ENCODE assay signal across 26 cellular contexts in the genomic region with DNA sequence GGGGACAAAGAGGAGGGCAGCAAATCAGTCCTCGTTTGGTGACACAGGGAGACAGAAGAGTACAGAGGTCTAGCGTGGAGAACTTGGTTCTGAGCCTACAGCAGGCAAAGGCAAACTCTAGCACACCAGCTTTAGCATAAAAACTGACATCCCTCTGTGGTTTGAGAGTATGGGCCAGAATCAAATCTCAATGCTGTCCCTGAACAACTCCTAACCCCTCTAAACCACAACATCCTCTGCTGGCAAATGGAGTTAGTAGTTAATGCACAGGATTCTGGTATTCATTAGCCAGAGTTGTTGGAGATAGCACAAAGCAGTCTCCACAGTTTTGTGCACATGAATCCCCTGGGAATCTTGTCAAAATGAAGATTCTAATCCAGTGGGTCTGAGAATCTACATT.
"Had no signal": no experiment of that assay in that cellular context is flagged by ENCODE, and none has a peak within 500 bp of the region (broad histone marks: within the 10 kb centered on the region; RNA-seq: fewer than 3 reads in every experiment).

No MANE protein-coding gene starts in this region.

- FAIRE-seq: endometrium had no signal

- H3K4me3 ChIP-seq: body of pancreas, cardiac muscle cell, hepatocyte, left lung, lung, sigmoid colon, testis had no signal

- DNase-seq: activated CD4-positive, alpha-beta T cell treated with anti-CD3 and anti-CD28 coated beads for 4 hours; activated CD4-positive, alpha-beta T cell treated with anti-CD3 and anti-CD28 coated beads, Interleukin-2, amount 50 U/mL, for 48 hours; activated CD4-positive, CD25-positive, alpha-beta regulatory T cell; activated CD8-positive, alpha-beta memory T cell treated with anti-CD3 and anti-CD28 coated beads, Interleukin-2, amount 50 U/mL, for 48 hours; activated naive CD4-positive, alpha-beta T cell treated with Interleukin-2 at 50 U/mL for 16 hours; activated naive CD8-positive, alpha-beta T cell treated with anti-CD3 and anti-CD28 coated beads for 36 hours; activated T-cell treated with anti-CD3 and anti-CD28 coated beads, Interleukin-2, amount 50 U/mL, for 4 hours; body of pancreas; effector CD4-positive, alpha-beta T cell; foreskin keratinocyte; immature natural killer cell; kidney glomerular epithelial cell; left lung; naive B cell; occipital lobe; retina; sigmoid colon; stimulated activated CD4-positive, alpha-beta T cell treated with anti-CD3 and anti-CD28 coated beads, Interleukin-2, amount 100 ng/mL, for 48 hours; stimulated activated CD8-positive, alpha-beta memory T cell treated with anti-CD3 and anti-CD28 coated beads, Interleukin-4, amount 100 ng/mL, for 48 hours; stimulated activated naive B cell treated with anti-CD40 and anti-IgM and Interleukin-4, amounts not matched to agents 10 μg/mL and 1 μg/mL and 100 μg/mL, for 72 hours; T1000; testis had no signal

- ATAC-seq: activated T-cell treated with anti-CD3 and anti-CD28 coated beads, Interleukin-2, amount 50 U/mL, for 4 hours; body of pancreas; foreskin keratinocyte; stimulated activated naive B cell treated with anti-CD40 and anti-IgM and Interleukin-4, amounts not matched to agents 10 μg/mL and 1 μg/mL and 100 μg/mL, for 72 hours had no signal
